ENCODE assay signal across 9 cellular contexts in genomic region chr4:151887151-151887815, GRCh38.
A peak's percentile ranks its signal among the peaks of the same experiment; 100 is the strongest.
DNase-seq lines count a peak whose midpoint lies in the region; ATAC-seq and TF ChIP-seq lines count a peak whose summit lies in the region.
"Had no signal": no experiment of that assay in that cellular context is flagged by ENCODE, and none has a peak within 500 bp of the region (broad histone marks: within the 10 kb centered on the region; RNA-seq: fewer than 3 reads in every experiment).

No MANE protein-coding gene starts in this region.

- no peaks in the 10 kb centered on the region for H3K27me3 Mint-ChIP-seq in activated CD4-positive, alpha-beta T cell treated with anti-CD3 and anti-CD28 coated beads for 36 hours

- no peak overlapping the region for H3K4me3 Mint-ChIP-seq in activated CD4-positive, alpha-beta T cell treated with anti-CD3 and anti-CD28 coated beads for 36 hours

- CTCF ChIA-PET in activated CD4-positive, alpha-beta T cell treated with anti-CD3 and anti-CD28 coated beads for 36 hours (lab: Charles Lee), result interaction anchor here (0.9 to 1.2 kb wide), 2 partner anchors 18 to 35 kb away, joined by 3 read pairs; no protein-coding TSS in a partner anchor

- no peaks in the 10 kb centered on the region for H3K36me3 Mint-ChIP-seq in activated CD4-positive, alpha-beta T cell treated with anti-CD3 and anti-CD28 coated beads for 36 hours (ENCODE audit: low read depth)

- peaks cover 2% of the 10 kb centered on the region for H3K9me3 Mint-ChIP-seq in activated CD4-positive, alpha-beta T cell treated with anti-CD3 and anti-CD28 coated beads for 36 hours (ENCODE audit: low read depth)

- no peaks in the 10 kb centered on the region for H4K20me1 ChIP-seq in OCI-LY3 (ENCODE audit: insufficient read depth, low read length)

- DNase-seq in activated CD4-positive, alpha-beta T cell treated with anti-CD3 and anti-CD28 coated beads for 36 hours, result no peak
- no peak for DNase-seq in activated CD4-positive, alpha-beta T cell treated with anti-CD3 and anti-CD28 coated beads for 4 hours
- DNase-seq in skeletal muscle cell (ENCODE audit: low read depth) (peak; percentile 31), KG1 (lab: John Stamatoyannopoulos, UW) (no peak)
- DNase-seq in stimulated activated CD4-positive, alpha-beta T cell treated with anti-CD3 and anti-CD28 coated beads, Interleukin-2, amount 100 ng/mL, for 24 hours, result no peak
- no peak for DNase-seq in stimulated activated CD8-positive, alpha-beta memory T cell treated with anti-CD3 and anti-CD28 coated beads, Interleukin-4, amount 100 ng/mL, for 48 hours
- DNase-seq: SJCRH30 had no signal

- peaks cover 90% of the 10 kb centered on the region for H3K4me1 ChIP-seq in OCI-LY3 (ENCODE audit: low read length)
- H3K4me1 ChIP-seq: SJCRH30 had no signal

- peaks cover 5% of the 10 kb centered on the region for H3K9me3 ChIP-seq in OCI-LY3 (ENCODE audit: insufficient read depth, low read length)
- H3K9me3 ChIP-seq: SJCRH30 had no signal

- peak; percentile 25 for ATAC-seq in activated CD4-positive, alpha-beta T cell treated with anti-CD3 and anti-CD28 coated beads for 36 hours
- ATAC-seq in HG02885 (IDR thresholded peaks at IDR 0.05; ENCODE audit: poor library complexity, unreplicated experiment), result peak; percentile 78

- H3K4me3 ChIP-seq in OCI-LY3 (ENCODE audit: low read length) (peak overlapping the region; percentile 41), skeletal muscle cell (ENCODE audit: low read depth, low read length) (no peak overlapping the region)
- H3K4me3 ChIP-seq: SJCRH30 had no signal

- no peak for TF ChIP-seq CTCF in OCI-LY3 (IDR thresholded peaks at IDR 0.05; ENCODE audit: low read depth, low read length)

- no peaks in the 10 kb centered on the region for H3K27me3 ChIP-seq in OCI-LY3 (ENCODE audit: low read depth, low read length)
- H3K27me3 ChIP-seq: SJCRH30 had no signal

- intact Hi-C loops in activated CD4-positive, alpha-beta T cell treated with anti-CD3 and anti-CD28 coated beads for 36 hours (cut with DNase I, micrococcal nuclease), result no loop called here

- peaks cover 19% of the 10 kb centered on the region for H3K36me3 ChIP-seq in OCI-LY3 (replicated peaks; ENCODE audit: low read depth, low read length)
- H3K36me3 ChIP-seq: SJCRH30 had no signal

- H3K79me2 ChIP-seq in OCI-LY3 (ENCODE audit: low read length), result no peaks in the 10 kb centered on the region

- 0 out of 2 replicates have a peak overlapping the region, but pooled peaks have one; percentile 0 for H2AFZ ChIP-seq in OCI-LY3 (ENCODE audit: low read depth, low read length)

- H3K27ac Mint-ChIP-seq in activated CD4-positive, alpha-beta T cell treated with anti-CD3 and anti-CD28 coated beads for 36 hours, result no peak overlapping the region

- H3K4me2 ChIP-seq in OCI-LY3 (ENCODE audit: low read length), result peak overlapping the region; percentile 68

- peaks cover 24% of the 10 kb centered on the region for H3K4me1 Mint-ChIP-seq in activated CD4-positive, alpha-beta T cell treated with anti-CD3 and anti-CD28 coated beads for 36 hours

- peak overlapping the region; percentile 93 for H3K27ac ChIP-seq in OCI-LY3 (ENCODE audit: low read length)
- H3K27ac ChIP-seq: SJCRH30 had no signal

- peak overlapping the region; percentile 80 for H3K9ac ChIP-seq in OCI-LY3 (ENCODE audit: low read length)

- POLR2A ChIA-PET in activated CD4-positive, alpha-beta T cell treated with anti-CD3 and anti-CD28 coated beads for 36 hours (lab: Charles Lee), result no interaction called here
